26 cellular contexts compared by ENCODE assay signal in genomic region chr2:223328578-223328977, GRCh38.
"Had no signal": no experiment of that assay in that cellular context is flagged by ENCODE, and none has a peak within 500 bp of the region (broad histone marks: within the 10 kb centered on the region; RNA-seq: fewer than 3 reads in every experiment).

No MANE protein-coding gene starts in this region.

- H3K9me3 ChIP-seq: Peyer's patch had no signal

- H3K27ac ChIP-seq: Peyer's patch had no signal

- DNase-seq: activated B cell treated with CpG ODN at 0.5 μM for 24 hours; activated CD4-positive, alpha-beta memory T cell treated with anti-CD3 and anti-CD28 coated beads for 36 hours; activated CD4-positive, alpha-beta T cell treated with anti-CD3 and anti-CD28 coated beads for 1 hour; activated CD4-positive, alpha-beta T cell treated with anti-CD3 and anti-CD28 coated beads, Interleukin-2, amount 10 ng/mL, durations not matched to agents 7 days and 5 days; activated CD8-positive, alpha-beta memory T cell treated with anti-CD3 and anti-CD28 coated beads for 24 hours; activated gamma-delta T cell; activated naive CD4-positive, alpha-beta T cell treated with anti-CD3 and anti-CD28 coated beads for 36 hours; activated naive CD8-positive, alpha-beta T cell treated with anti-CD3 and anti-CD28 coated beads for 36 hours; activated T-cell treated with anti-CD3 and anti-CD28 coated beads for 4 hours; activated T-cell treated with anti-CD3 and anti-CD28 coated beads, Interleukin-2, amount 50 U/mL, for 48 hours; anterior cingulate cortex; Karpas-422; MV-4-11; NCI-H1092 treated with DMSO at 0.1 percent for 48 hours; NCI-H1417 treated with DMSO at 0.1 percent for 48 hours; NCI-H1694; NCI-H2029; NCI-H2107; NCI-H524; Peyer's patch; SHP77 treated with DMSO at 0.1 percent for 48 hours; T-cell; T-helper 2 cell; T1000 had no signal

- ATAC-seq: activated T-helper 17 cell treated with anti-CD3 and anti-CD28 coated beads, Interleukin-2, amount 50 U/mL, for 72 hours; K562; T-cell had no signal

- H3K27me3 ChIP-seq: Peyer's patch had no signal

- H3K4me1 ChIP-seq: Peyer's patch had no signal

- H3K36me3 ChIP-seq: Peyer's patch had no signal

- H3K4me3 ChIP-seq: K562, Peyer's patch had no signal
